Comparison of ENCODE assay signal across 1 cellular context in the genomic region with DNA sequence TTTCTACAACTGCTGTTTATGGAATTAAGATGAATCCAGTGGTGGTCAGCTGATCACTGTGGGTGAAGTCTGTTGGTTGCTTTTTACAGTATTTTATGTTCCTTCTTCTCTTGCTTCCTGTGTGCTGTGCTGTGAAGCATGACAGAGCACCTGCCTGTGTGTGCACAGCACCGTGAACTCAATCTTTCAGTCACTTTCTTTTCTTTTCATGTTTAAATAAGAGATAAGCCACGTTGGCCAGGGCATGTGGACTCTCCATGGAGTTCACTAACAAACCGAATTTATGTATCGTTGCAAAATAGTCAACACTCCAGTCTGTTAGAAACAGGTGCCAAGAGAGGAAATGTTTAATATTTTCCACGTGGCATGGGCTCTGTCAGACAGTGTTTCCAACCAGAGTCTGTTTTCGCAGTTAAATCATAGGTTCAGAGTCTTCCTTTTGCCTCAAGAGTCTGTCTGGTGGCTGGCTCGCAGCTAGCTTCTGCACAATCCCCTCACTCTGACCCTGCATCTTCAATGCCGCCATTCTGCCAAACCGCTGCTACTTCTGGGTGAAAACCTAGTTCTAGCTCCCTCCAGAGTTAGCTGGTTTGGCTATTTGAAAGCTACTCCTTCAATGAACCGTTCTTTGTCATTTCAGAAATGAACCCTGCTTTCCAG.
TF ChIP-seq lines count a peak whose summit lies in the region.

No MANE protein-coding gene starts in this region.

TF ChIP-seq in HepG2, 621 proteins besides CTCF, POLR2A, EP300 and RAD21 (continued from another document and continues in another):
- TF ChIP-seq, protein P1, sequence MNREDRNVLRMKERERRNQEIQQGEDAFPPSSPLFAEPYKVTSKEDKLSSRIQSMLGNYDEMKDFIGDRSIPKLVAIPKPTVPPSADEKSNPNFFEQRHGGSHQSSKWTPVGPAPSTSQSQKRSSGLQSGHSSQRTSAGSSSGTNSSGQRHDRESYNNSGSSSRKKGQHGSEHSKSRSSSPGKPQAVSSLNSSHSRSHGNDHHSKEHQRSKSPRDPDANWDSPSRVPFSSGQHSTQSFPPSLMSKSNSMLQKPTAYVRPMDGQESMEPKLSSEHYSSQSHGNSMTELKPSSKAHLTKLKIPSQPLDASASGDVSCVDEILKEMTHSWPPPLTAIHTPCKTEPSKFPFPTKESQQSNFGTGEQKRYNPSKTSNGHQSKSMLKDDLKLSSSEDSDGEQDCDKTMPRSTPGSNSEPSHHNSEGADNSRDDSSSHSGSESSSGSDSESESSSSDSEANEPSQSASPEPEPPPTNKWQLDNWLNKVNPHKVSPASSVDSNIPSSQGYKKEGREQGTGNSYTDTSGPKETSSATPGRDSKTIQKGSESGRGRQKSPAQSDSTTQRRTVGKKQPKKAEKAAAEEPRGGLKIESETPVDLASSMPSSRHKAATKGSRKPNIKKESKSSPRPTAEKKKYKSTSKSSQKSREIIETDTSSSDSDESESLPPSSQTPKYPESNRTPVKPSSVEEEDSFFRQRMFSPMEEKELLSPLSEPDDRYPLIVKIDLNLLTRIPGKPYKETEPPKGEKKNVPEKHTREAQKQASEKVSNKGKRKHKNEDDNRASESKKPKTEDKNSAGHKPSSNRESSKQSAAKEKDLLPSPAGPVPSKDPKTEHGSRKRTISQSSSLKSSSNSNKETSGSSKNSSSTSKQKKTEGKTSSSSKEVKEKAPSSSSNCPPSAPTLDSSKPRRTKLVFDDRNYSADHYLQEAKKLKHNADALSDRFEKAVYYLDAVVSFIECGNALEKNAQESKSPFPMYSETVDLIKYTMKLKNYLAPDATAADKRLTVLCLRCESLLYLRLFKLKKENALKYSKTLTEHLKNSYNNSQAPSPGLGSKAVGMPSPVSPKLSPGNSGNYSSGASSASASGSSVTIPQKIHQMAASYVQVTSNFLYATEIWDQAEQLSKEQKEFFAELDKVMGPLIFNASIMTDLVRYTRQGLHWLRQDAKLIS (CRISPR knock-in tag; IDR thresholded peaks at IDR 0.05): no peak
- TF ChIP-seq, protein P2, sequence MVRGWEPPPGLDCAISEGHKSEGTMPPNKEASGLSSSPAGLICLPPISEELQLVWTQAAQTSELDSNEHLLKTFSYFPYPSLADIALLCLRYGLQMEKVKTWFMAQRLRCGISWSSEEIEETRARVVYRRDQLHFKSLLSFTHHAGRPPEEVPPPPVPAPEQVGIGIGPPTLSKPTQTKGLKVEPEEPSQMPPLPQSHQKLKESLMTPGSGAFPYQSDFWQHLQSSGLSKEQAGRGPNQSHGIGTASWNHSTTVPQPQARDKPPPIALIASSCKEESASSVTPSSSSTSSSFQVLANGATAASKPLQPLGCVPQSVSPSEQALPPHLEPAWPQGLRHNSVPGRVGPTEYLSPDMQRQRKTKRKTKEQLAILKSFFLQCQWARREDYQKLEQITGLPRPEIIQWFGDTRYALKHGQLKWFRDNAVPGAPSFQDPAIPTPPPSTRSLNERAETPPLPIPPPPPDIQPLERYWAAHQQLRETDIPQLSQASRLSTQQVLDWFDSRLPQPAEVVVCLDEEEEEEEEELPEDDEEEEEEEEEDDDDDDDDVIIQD (CRISPR knock-in tag; IDR thresholded peaks at IDR 0.05; ENCODE audit: low read depth): 0 out of 2 replicates have a peak, but pooled peaks have one; percentile 19
- TF ChIP-seq, protein P3, sequence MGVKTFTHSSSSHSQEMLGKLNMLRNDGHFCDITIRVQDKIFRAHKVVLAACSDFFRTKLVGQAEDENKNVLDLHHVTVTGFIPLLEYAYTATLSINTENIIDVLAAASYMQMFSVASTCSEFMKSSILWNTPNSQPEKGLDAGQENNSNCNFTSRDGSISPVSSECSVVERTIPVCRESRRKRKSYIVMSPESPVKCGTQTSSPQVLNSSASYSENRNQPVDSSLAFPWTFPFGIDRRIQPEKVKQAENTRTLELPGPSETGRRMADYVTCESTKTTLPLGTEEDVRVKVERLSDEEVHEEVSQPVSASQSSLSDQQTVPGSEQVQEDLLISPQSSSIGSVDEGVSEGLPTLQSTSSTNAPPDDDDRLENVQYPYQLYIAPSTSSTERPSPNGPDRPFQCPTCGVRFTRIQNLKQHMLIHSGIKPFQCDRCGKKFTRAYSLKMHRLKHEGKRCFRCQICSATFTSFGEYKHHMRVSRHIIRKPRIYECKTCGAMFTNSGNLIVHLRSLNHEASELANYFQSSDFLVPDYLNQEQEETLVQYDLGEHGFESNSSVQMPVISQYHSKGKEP (CRISPR knock-in tag; IDR thresholded peaks at IDR 0.05): no peak
- TF ChIP-seq, protein P4, sequence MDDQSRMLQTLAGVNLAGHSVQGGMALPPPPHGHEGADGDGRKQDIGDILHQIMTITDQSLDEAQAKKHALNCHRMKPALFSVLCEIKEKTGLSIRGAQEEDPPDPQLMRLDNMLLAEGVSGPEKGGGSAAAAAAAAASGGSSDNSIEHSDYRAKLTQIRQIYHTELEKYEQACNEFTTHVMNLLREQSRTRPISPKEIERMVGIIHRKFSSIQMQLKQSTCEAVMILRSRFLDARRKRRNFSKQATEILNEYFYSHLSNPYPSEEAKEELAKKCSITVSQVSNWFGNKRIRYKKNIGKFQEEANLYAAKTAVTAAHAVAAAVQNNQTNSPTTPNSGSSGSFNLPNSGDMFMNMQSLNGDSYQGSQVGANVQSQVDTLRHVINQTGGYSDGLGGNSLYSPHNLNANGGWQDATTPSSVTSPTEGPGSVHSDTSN (CRISPR knock-in tag; IDR thresholded peaks at IDR 0.05; ENCODE audit: borderline replicate concordance): no peak
- TF ChIP-seq RXRA (CRISPR knock-in tag; IDR thresholded peaks at IDR 0.05): no peak
- peak; percentile 48; the same call in 1 of the 2 replicates for TF ChIP-seq CHD4 (IDR thresholded peaks at IDR 0.05; ENCODE audit: borderline replicate concordance, low read length)
- TF ChIP-seq, protein P5, sequence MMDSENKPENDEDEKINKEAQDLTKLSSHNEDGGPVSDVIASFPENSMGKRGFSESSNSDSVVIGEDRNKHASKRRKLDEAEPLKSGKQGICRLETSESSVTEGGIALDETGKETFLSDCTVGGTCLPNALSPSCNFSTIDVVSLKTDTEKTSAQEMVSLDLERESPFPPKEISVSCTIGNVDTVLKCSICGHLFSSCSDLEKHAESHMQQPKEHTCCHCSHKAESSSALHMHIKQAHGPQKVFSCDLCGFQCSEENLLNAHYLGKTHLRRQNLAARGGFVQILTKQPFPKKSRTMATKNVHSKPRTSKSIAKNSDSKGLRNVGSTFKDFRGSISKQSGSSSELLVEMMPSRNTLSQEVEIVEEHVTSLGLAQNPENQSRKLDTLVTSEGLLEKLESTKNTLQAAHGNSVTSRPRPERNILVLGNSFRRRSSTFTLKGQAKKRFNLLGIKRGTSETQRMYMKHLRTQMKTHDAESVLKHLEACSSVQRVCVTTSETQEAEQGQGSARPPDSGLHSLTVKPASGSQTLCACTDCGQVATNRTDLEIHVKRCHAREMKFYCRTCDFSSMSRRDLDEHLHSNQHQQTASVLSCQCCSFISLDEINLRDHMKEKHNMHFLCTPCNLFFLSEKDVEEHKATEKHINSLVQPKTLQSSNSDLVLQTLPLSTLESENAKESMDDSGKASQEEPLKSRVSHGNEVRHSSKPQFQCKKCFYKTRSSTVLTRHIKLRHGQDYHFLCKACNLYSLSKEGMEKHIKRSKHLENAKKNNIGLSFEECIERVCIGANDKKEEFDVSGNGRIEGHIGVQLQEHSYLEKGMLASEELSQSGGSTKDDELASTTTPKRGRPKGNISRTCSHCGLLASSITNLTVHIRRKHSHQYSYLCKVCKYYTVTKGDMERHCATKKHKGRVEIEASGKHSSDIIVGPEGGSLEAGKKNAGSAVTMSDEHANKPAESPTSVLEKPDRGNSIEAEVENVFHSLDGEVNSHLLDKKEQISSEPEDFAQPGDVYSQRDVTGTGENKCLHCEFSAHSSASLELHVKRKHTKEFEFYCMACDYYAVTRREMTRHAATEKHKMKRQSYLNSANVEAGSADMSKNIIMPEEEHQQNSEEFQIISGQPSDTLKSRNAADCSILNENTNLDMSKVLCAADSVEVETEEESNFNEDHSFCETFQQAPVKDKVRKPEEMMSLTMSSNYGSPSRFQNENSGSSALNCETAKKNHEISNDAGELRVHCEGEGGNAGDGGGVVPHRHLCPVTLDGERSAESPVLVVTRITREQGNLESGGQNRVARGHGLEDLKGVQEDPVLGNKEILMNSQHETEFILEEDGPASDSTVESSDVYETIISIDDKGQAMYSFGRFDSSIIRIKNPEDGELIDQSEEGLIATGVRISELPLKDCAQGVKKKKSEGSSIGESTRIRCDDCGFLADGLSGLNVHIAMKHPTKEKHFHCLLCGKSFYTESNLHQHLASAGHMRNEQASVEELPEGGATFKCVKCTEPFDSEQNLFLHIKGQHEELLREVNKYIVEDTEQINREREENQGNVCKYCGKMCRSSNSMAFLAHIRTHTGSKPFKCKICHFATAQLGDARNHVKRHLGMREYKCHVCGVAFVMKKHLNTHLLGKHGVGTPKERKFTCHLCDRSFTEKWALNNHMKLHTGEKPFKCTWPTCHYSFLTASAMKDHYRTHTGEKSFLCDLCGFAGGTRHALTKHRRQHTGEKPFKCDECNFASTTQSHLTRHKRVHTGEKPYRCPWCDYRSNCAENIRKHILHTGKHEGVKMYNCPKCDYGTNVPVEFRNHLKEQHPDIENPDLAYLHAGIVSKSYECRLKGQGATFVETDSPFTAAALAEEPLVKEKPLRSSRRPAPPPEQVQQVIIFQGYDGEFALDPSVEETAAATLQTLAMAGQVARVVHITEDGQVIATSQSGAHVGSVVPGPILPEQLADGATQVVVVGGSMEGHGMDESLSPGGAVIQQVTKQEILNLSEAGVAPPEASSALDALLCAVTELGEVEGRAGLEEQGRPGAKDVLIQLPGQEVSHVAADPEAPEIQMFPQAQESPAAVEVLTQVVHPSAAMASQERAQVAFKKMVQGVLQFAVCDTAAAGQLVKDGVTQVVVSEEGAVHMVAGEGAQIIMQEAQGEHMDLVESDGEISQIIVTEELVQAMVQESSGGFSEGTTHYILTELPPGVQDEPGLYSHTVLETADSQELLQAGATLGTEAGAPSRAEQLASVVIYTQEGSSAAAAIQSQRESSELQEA (CRISPR knock-in tag; IDR thresholded peaks at IDR 0.05; ENCODE audit: not compliant biosample characterization): no peak
- TF ChIP-seq ZNF430 (CRISPR knock-in tag; IDR thresholded peaks at IDR 0.05): 0 out of 2 replicates have a peak, but pooled peaks have one; percentile 53
- TF ChIP-seq ZNF180 (CRISPR knock-in tag; IDR thresholded peaks at IDR 0.05; ENCODE audit: borderline replicate concordance, low read depth): no peak
- TF ChIP-seq IKZF4 (CRISPR knock-in tag; IDR thresholded peaks at IDR 0.05; ENCODE audit: borderline replicate concordance, low read depth, not compliant biosample characterization): no peak
- TF ChIP-seq, protein P6, sequence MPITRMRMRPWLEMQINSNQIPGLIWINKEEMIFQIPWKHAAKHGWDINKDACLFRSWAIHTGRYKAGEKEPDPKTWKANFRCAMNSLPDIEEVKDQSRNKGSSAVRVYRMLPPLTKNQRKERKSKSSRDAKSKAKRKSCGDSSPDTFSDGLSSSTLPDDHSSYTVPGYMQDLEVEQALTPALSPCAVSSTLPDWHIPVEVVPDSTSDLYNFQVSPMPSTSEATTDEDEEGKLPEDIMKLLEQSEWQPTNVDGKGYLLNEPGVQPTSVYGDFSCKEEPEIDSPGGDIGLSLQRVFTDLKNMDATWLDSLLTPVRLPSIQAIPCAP (CRISPR knock-in tag; IDR thresholded peaks at IDR 0.05; ENCODE audit: low read depth): no peak
- TF ChIP-seq IRX3 (CRISPR knock-in tag; IDR thresholded peaks at IDR 0.05; ENCODE audit: borderline replicate concordance, low read depth): no peak
- no peak for TF ChIP-seq CHCHD3 (CRISPR knock-in tag; IDR thresholded peaks at IDR 0.05)
- TF ChIP-seq CCAR2 (optimal IDR thresholded peaks at IDR 0.05; ENCODE audit: low read depth, low read length): no peak
- TF ChIP-seq CC2D1A (CRISPR knock-in tag; IDR thresholded peaks at IDR 0.05): no peak
- TF ChIP-seq, protein P7, sequence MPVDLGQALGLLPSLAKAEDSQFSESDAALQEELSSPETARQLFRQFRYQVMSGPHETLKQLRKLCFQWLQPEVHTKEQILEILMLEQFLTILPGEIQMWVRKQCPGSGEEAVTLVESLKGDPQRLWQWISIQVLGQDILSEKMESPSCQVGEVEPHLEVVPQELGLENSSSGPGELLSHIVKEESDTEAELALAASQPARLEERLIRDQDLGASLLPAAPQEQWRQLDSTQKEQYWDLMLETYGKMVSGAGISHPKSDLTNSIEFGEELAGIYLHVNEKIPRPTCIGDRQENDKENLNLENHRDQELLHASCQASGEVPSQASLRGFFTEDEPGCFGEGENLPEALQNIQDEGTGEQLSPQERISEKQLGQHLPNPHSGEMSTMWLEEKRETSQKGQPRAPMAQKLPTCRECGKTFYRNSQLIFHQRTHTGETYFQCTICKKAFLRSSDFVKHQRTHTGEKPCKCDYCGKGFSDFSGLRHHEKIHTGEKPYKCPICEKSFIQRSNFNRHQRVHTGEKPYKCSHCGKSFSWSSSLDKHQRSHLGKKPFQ (CRISPR knock-in tag; IDR thresholded peaks at IDR 0.05; ENCODE audit: insufficient replicate concordance): no peak
- TF ChIP-seq, protein P8, sequence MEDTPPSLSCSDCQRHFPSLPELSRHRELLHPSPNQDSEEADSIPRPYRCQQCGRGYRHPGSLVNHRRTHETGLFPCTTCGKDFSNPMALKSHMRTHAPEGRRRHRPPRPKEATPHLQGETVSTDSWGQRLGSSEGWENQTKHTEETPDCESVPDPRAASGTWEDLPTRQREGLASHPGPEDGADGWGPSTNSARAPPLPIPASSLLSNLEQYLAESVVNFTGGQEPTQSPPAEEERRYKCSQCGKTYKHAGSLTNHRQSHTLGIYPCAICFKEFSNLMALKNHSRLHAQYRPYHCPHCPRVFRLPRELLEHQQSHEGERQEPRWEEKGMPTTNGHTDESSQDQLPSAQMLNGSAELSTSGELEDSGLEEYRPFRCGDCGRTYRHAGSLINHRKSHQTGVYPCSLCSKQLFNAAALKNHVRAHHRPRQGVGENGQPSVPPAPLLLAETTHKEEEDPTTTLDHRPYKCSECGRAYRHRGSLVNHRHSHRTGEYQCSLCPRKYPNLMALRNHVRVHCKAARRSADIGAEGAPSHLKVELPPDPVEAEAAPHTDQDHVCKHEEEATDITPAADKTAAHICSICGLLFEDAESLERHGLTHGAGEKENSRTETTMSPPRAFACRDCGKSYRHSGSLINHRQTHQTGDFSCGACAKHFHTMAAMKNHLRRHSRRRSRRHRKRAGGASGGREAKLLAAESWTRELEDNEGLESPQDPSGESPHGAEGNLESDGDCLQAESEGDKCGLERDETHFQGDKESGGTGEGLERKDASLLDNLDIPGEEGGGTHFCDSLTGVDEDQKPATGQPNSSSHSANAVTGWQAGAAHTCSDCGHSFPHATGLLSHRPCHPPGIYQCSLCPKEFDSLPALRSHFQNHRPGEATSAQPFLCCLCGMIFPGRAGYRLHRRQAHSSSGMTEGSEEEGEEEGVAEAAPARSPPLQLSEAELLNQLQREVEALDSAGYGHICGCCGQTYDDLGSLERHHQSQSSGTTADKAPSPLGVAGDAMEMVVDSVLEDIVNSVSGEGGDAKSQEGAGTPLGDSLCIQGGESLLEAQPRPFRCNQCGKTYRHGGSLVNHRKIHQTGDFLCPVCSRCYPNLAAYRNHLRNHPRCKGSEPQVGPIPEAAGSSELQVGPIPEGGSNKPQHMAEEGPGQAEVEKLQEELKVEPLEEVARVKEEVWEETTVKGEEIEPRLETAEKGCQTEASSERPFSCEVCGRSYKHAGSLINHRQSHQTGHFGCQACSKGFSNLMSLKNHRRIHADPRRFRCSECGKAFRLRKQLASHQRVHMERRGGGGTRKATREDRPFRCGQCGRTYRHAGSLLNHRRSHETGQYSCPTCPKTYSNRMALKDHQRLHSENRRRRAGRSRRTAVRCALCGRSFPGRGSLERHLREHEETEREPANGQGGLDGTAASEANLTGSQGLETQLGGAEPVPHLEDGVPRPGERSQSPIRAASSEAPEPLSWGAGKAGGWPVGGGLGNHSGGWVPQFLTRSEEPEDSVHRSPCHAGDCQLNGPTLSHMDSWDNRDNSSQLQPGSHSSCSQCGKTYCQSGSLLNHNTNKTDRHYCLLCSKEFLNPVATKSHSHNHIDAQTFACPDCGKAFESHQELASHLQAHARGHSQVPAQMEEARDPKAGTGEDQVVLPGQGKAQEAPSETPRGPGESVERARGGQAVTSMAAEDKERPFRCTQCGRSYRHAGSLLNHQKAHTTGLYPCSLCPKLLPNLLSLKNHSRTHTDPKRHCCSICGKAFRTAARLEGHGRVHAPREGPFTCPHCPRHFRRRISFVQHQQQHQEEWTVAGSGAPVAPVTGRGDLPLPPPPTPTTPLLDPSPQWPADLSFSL (CRISPR knock-in tag; IDR thresholded peaks at IDR 0.05): no peak
- no peak for TF ChIP-seq PTBP1 (IDR thresholded peaks at IDR 0.05; ENCODE audit: low read depth, low read length, poor library complexity, severe bottlenecking)
- peak; percentile 97 for TF ChIP-seq ZSCAN29 (CRISPR knock-in tag; conservative IDR thresholded peaks at IDR 0.05)
